Comparison of ENCODE assay signal across 10 cellular contexts in the genomic region with DNA sequence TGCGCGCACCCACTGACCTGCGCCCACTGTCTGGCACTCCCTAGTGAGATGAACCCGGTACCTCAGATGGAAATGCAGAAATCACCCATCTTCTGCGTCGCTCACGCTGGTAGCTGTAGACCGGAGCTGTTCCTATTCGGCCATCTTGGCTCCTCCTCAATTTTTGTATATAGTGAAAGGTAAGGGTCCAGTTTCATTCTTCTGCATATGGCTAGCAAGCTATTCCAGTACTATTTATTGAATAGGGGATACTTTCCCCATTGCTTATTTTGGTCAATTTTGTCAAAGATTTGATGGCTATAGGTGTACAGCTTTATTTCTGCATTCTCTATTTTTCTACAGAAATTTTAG. TPM values are rescaled to one million over a fixed set of nuclear protein-coding genes. Genes with fewer than 3 reads are reported as not detected.
A peak's percentile ranks its signal among the peaks of the same experiment; 100 is the strongest.
DNase-seq lines count a peak whose midpoint lies in the region; TF ChIP-seq lines count a peak whose summit lies in the region.
"Not testable (repeated sequence)": the region's sequence is repeated elsewhere in the genome, so short reads cannot be mapped to it uniquely, and the experiment has no call there.
"Had no signal": no experiment of that assay in that cellular context is flagged by ENCODE, and none has a peak within 500 bp of the region (broad histone marks: within the 10 kb centered on the region; RNA-seq: fewer than 3 reads in every experiment).

No MANE protein-coding gene starts in this region.

- TF ChIP-seq POLR2A in suprapubic skin (IDR thresholded peaks at IDR 0.05), result not testable (repeated sequence)

- H3K27ac ChIP-seq in BLaER1, result peak overlapping the region; percentile 64; the same call in 1 of the 2 replicates
- not testable (repeated sequence) for H3K27ac ChIP-seq in HUES64 (ENCODE audit: low read depth, low read length); coronary artery; iPS-18a (ENCODE audit: low read length); neural progenitor cell; suprapubic skin

- H3K4me3 Mint-ChIP-seq in activated T-cell treated with anti-CD3 and anti-CD28 coated beads, Interleukin-2, amount 50 U/mL, for 24 hours, result peak overlapping the region; percentile 56
- H3K4me3 Mint-ChIP-seq in neural progenitor cell, result not testable (repeated sequence)

- H4K20me1 ChIP-seq in BLaER1; neural progenitor cell (ENCODE audit: low read depth): not testable (repeated sequence)

- peak overlapping the region; percentile 51 for H3K4me2 ChIP-seq in BLaER1
- H3K4me2 ChIP-seq in neural progenitor cell, result peak overlapping the region; percentile 48

- peaks cover 11% of the 10 kb centered on the region for H3K9me3 Mint-ChIP-seq in activated T-cell treated with anti-CD3 and anti-CD28 coated beads, Interleukin-2, amount 50 U/mL, for 24 hours
- not testable (repeated sequence) for H3K9me3 Mint-ChIP-seq in neural progenitor cell

- WGBS in HUES64, result 67% methylated on average over 6 of the region's 9 CpGs
- WGBS in suprapubic skin, result 74% methylated on average over 7 of the region's 9 CpGs

- H3K4me1 Mint-ChIP-seq in activated T-cell treated with anti-CD3 and anti-CD28 coated beads, Interleukin-2, amount 50 U/mL, for 24 hours (ENCODE audit: low read depth); neural progenitor cell: not testable (repeated sequence)

- not testable (repeated sequence) for TF ChIP-seq CTCF in coronary artery (IDR thresholded peaks at IDR 0.05); neural progenitor cell (IDR thresholded peaks at IDR 0.05); suprapubic skin (IDR thresholded peaks at IDR 0.05)

- not testable (repeated sequence) for H3K79me2 ChIP-seq in neural progenitor cell (ENCODE audit: low read depth)

- H3F3A ChIP-seq in neural progenitor cell (ENCODE audit: low read depth), result not testable (repeated sequence)

- not testable (repeated sequence) for H3K27me3 Mint-ChIP-seq in activated T-cell treated with anti-CD3 and anti-CD28 coated beads, Interleukin-2, amount 50 U/mL, for 24 hours; neural progenitor cell (ENCODE audit: insufficient read depth, low read depth)

- H3K9ac ChIP-seq in BLaER1 (peak overlapping the region; percentile 58; the same call in 1 of the 2 replicates), HUES64 (ENCODE audit: low read depth, low read length) (peak overlapping the region; percentile 69; the same call in 1 of the 2 replicates)
- not testable (repeated sequence) for H3K9ac ChIP-seq in NT2/D1 (ENCODE audit: insufficient read length, low read depth); iPS-18a (ENCODE audit: low read length); neural progenitor cell

- H3K36me3 ChIP-seq in BLaER1; HUES64 (ENCODE audit: insufficient read depth, low read length); NT2/D1 (ENCODE audit: insufficient read depth, insufficient read length, low read length); iPS-18a (ENCODE audit: control insufficient read depth, low read depth, low read length); neural progenitor cell; suprapubic skin: not testable (repeated sequence)

- H3K9me3 ChIP-seq in BLaER1 (peaks cover 37% of the 10 kb centered on the region), HUES64 (ENCODE audit: insufficient read depth, low read depth, low read length) (peaks cover 18% of the 10 kb centered on the region), NT2/D1 (ENCODE audit: insufficient read depth, low read length) (peaks cover 28% of the 10 kb centered on the region)
- not testable (repeated sequence) for H3K9me3 ChIP-seq in iPS-18a (ENCODE audit: control insufficient read depth, low read depth, low read length); neural progenitor cell (ENCODE audit: low read depth); suprapubic skin

- not testable (repeated sequence) for H3K27ac Mint-ChIP-seq in activated T-cell treated with anti-CD3 and anti-CD28 coated beads, Interleukin-2, amount 50 U/mL, for 24 hours; neural progenitor cell

- not testable (repeated sequence) for DNase-seq in NT2/D1 (ENCODE audit: low read depth, low spot score); activated T-cell treated with anti-CD3 and anti-CD28 coated beads, Interleukin-2, amount 50 U/mL, for 24 hours; coronary artery (ENCODE audit: low spot score); neural progenitor cell (ENCODE audit: low spot score); suprapubic skin (ENCODE audit: low spot score in 2 of 2)

- not testable (repeated sequence) for TF ChIP-seq EP300 in suprapubic skin (IDR thresholded peaks at IDR 0.05)

- H3K4me3 ChIP-seq in BLaER1, result peak overlapping the region; percentile 59
- H3K4me3 ChIP-seq in HUES64 (ENCODE audit: low read length), result peak overlapping the region; percentile 52
- peak overlapping the region; percentile 11 for H3K4me3 ChIP-seq in NT2/D1 (ENCODE audit: insufficient read length, low read depth)
- peak overlapping the region; percentile 65 for H3K4me3 ChIP-seq in coronary artery
- H3K4me3 ChIP-seq in iPS-18a (ENCODE audit: low read length), result peak overlapping the region; percentile 40
- peak overlapping the region; percentile 37 for H3K4me3 ChIP-seq in neural progenitor cell
- H3K4me3 ChIP-seq in suprapubic skin, result peak overlapping the region; percentile 14

- H3K27me3 ChIP-seq in BLaER1; HUES64 (ENCODE audit: insufficient read depth, low read length); NT2/D1 (ENCODE audit: insufficient read depth, insufficient read length); iPS-18a (ENCODE audit: control insufficient read depth, insufficient read depth, low read length); neural progenitor cell; suprapubic skin: not testable (repeated sequence)

- peaks cover 20% of the 10 kb centered on the region for H3K4me1 ChIP-seq in BLaER1
- not testable (repeated sequence) for H3K4me1 ChIP-seq in HUES64 (ENCODE audit: insufficient read depth, low read length); NT2/D1 (ENCODE audit: insufficient read depth, insufficient read length); iPS-18a (ENCODE audit: control insufficient read depth, low read depth, low read length); neural progenitor cell; suprapubic skin

- H3K36me3 Mint-ChIP-seq in activated T-cell treated with anti-CD3 and anti-CD28 coated beads, Interleukin-2, amount 50 U/mL, for 24 hours (ENCODE audit: low read depth); neural progenitor cell: not testable (repeated sequence)

- not testable (repeated sequence) for H2AFZ ChIP-seq in neural progenitor cell (replicated peaks)

RNA-seq across cellular contexts. Expression of a gene that starts 36.5 kb away (rescaled TPM):
- 2.2 TPM for polyA plus RNA-seq in HUES64 (2013, experiment 1 of 2)
- 2.5 TPM for polyA plus RNA-seq in HUES64 (2013, experiment 2 of 2)
- total RNA-seq in neural progenitor cell (ENCODE audit: low replicate concordance) (1.8 and 2.1 TPM in 2 replicates), suprapubic skin (under 1 TPM in 2 of 4 donors, not detected in 2; 0.13 to 0.24 TPM)
- total RNA-seq: ascending aorta, kidney epithelial cell had no signal

RNA-seq across cellular contexts. Expression of a gene that starts 54.7 kb away (rescaled TPM):
- polyA plus RNA-seq in HUES64 (2013, experiment 1 of 2), result 0.85 TPM
- polyA plus RNA-seq in HUES64 (2013, experiment 2 of 2), result 1.7 TPM
- total RNA-seq in neural progenitor cell (ENCODE audit: low replicate concordance) (3.0 and 5.8 TPM in 2 replicates), suprapubic skin (10 to 100 TPM in 1 of 4 donors, 1 to 10 TPM in 3; 2.0 to 10.9 (median 6.1) TPM)

Comparison
In these comparisons a context has a peak if more than half of its experiments do, and no peak if none do; other contexts are left out.
1. H3K4me3 ChIP-seq: peak in every context shown above with its lines; median percentile 65 in coronary artery; 59 in BLaER1; 52 in HUES64; 40 in iPS-18a; 37 in neural progenitor cell; 14 in suprapubic skin; 11 in NT2/D1.